Comparison of ENCODE assay signal across 18 cellular contexts in the genomic region with DNA sequence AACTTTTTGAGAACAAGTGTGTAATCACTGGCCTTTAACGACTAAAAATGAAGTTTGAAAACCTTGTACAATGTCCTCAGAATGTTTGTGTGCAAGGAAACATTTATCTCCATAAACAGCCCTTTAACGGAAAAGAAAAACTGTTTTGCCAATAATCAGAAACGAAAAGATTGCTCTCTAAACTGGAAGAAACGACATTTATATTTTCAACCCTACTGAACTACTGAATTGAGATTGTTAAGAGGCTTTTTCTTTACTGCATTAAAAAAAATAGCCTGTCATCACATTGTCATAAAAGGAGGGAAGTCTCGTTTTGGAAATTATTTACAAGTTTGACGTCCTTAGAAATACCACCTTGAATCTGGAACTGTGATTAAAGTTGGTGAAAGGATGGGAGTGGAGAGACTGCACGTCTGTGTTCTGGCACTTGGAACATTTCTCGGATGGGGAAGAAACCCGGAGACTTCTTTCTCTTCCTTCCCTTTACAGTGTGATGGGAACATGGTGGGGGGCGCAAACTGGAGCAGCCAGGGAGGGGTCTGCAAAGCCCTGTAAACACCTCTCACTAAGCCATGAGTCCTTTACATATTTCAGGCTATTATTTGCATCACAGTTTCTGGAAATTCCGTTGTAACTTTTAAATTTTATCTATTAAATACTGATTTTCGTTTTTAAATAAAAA.
A peak's percentile ranks its signal among the peaks of the same experiment; 100 is the strongest.
DNase-seq lines count a peak whose midpoint lies in the region; ATAC-seq, FAIRE-seq and TF ChIP-seq lines count a peak whose summit lies in the region.
"Had no signal": no experiment of that assay in that cellular context is flagged by ENCODE, and none has a peak within 500 bp of the region (broad histone marks: within the 10 kb centered on the region; RNA-seq: fewer than 3 reads in every experiment).

No MANE protein-coding gene starts in this region.

- TF ChIP-seq RAD21 in A549 (conservative IDR thresholded peaks at IDR 0.05 in 1 of 2, IDR thresholded peaks at IDR 0.05 in 1 of 2) = no peak
- no peak for TF ChIP-seq RAD21 in HCT116 (IDR thresholded peaks at IDR 0.05; ENCODE audit: low read depth)

- CTCF ChIA-PET in A549 (lab: Yijun Ruan, JAX) (no interaction called here), HCT116 (lab: Charles Lee) (no interaction called here)

- H3K27ac ChIP-seq in A549 (no peak overlapping the region), HCT116 (ENCODE audit: low read depth, low read length) (no peak overlapping the region), heart right ventricle (no peak overlapping the region)

- peaks cover 2% of the 10 kb centered on the region for H3K4me1 Mint-ChIP-seq in CD14-positive monocyte

- H3K4me2 ChIP-seq in A549 (no peak overlapping the region), HCT116 (ENCODE audit: low read length) (no peak overlapping the region)

- H3K27me3 ChIP-seq in HCT116 (ENCODE audit: insufficient read depth, low read length) (peaks cover 64% of the 10 kb centered on the region), heart right ventricle (peaks cover 4 to 100% (median 96%) of the 10 kb centered on the region in 7 donors)

- 8% methylated on average over 12 of the region's 12 CpGs for WGBS in A549 (ENCODE audit: missing lambda C conversion rate)
- WGBS in heart right ventricle, 2 donors = 11 to 13% methylated on average over 12 of the region's 12 CpGs

- no peaks in the 10 kb centered on the region for H3K4me1 ChIP-seq in A549
- no peaks in the 10 kb centered on the region for H3K4me1 ChIP-seq in HCT116 (ENCODE audit: control insufficient read depth in 1 of 2, insufficient read depth in 2 of 2, low read length in 2 of 2)
- peaks cover 0 to 5% (median 4%) of the 10 kb centered on the region in 9 donors for H3K4me1 ChIP-seq in heart right ventricle
- H3K4me1 ChIP-seq: Caco-2 had no signal

- H3K27me3 Mint-ChIP-seq in CD14-positive monocyte (ENCODE audit: low read depth in 3 of 3) = peaks cover 68 to 77% (median 69%) of the 10 kb centered on the region in 3 donors

- H2AFZ ChIP-seq in HCT116 (ENCODE audit: low read depth, low read length, poor library complexity, severe bottlenecking) = no peak overlapping the region

- H3K4me3 ChIP-seq in A549 (no peak overlapping the region), HCT116 (replicated peaks in 1 of 2; ENCODE audit: low read depth in 1 of 2, low read length in 2 of 2) (no peak overlapping the region), astrocyte of the spinal cord (ENCODE audit: low read depth, low read length) (no peak overlapping the region), heart right ventricle (no peak overlapping the region)

- H3K4me3 Mint-ChIP-seq in CD14-positive monocyte = peak overlapping the region in 1 of 2 donors; percentile 43
- H3K4me3 Mint-ChIP-seq: B cell; CD4-positive, alpha-beta memory T cell had no signal

- TF ChIP-seq CTCF in A549 (IDR thresholded peaks at IDR 0.05) = no peak
- TF ChIP-seq CTCF in HCT116 (IDR thresholded peaks at IDR 0.05 in 2 of 3, conservative IDR thresholded peaks at IDR 0.05 in 1 of 3; ENCODE audit: borderline replicate concordance in 1 of 3, insufficient read depth in 1 of 3, low read depth in 2 of 3, low read length in 2 of 3) = no peak
- no peak for TF ChIP-seq CTCF in astrocyte of the spinal cord (IDR thresholded peaks at IDR 0.05; ENCODE audit: low read depth, low read length)
- TF ChIP-seq CTCF in heart right ventricle (IDR thresholded peaks at IDR 0.05) = no peak
- no peak for TF ChIP-seq CTCF in CD14-positive monocyte (IDR thresholded peaks at IDR 0.05)

- H3K36me3 Mint-ChIP-seq in CD14-positive monocyte = peaks cover 0 to 1% of the 10 kb centered on the region in 2 donors
- H3K36me3 Mint-ChIP-seq: CD4-positive, alpha-beta memory T cell had no signal

- H3K9me3 Mint-ChIP-seq in CD14-positive monocyte = peaks cover 0 to 14% (median 7%) of the 10 kb centered on the region in 7 donors

- H3K79me2 ChIP-seq in HCT116 (ENCODE audit: insufficient read depth, low read length) = no peaks in the 10 kb centered on the region

- H3K27ac Mint-ChIP-seq in CD14-positive monocyte = no peak overlapping the region
- H3K27ac Mint-ChIP-seq: B cell; CD4-positive, alpha-beta memory T cell had no signal

- no peaks in the 10 kb centered on the region for H3K9me3 ChIP-seq in A549
- H3K9me3 ChIP-seq in HCT116 (ENCODE audit: control insufficient read depth in 1 of 2, insufficient read depth in 1 of 2, low read depth in 1 of 2, low read length in 2 of 2) = no peaks in the 10 kb centered on the region
- H3K9me3 ChIP-seq in heart right ventricle = no peaks in the 10 kb centered on the region
- H3K9me3 ChIP-seq: Caco-2 had no signal

- DNase-seq in A549 (ENCODE audit: low read depth in 1 of 2, low spot score in 1 of 2) = no peak
- no peak for DNase-seq in HCT116 (ENCODE audit: low read depth, low spot score)
- DNase-seq in astrocyte of the spinal cord (ENCODE audit: low read depth, low spot score) = peak; percentile 3
- DNase-seq in left kidney (ENCODE audit: low read depth, low spot score) = peak; percentile 8
- DNase-seq in ureter (ENCODE audit: low spot score) = no peak
- DNase-seq in heart right ventricle = no peak
- no peak for DNase-seq in Ammon's horn (ENCODE audit: low spot score)
- DNase-seq in CD14-positive monocyte (ENCODE audit: low spot score) = no peak
- DNase-seq: 8988T; ACHN; C1 segment of cervical spinal cord; Caco-2; CD4-positive, alpha-beta memory T cell; HCEC 1CT had no signal

- in situ Hi-C loops in astrocyte of the spinal cord (cut with HindIII; ENCODE audit: low sequenced_read_pairs) = no loop called here

- H3K36me3 ChIP-seq in HCT116 (ENCODE audit: control insufficient read depth in 1 of 2, insufficient read depth in 2 of 2, low read length in 2 of 2) = no peaks in the 10 kb centered on the region
- H3K36me3 ChIP-seq in heart right ventricle = no peaks in the 10 kb centered on the region

- H4K20me1 ChIP-seq in HCT116 (ENCODE audit: insufficient read depth) = no peaks in the 10 kb centered on the region

- POLR2A ChIA-PET in A549 (lab: Yijun Ruan, JAX) (no interaction called here), HCT116 (lab: Charles Lee) (no interaction called here)

- H3K9me2 ChIP-seq in HCT116 (ENCODE audit: insufficient read depth) = no peaks in the 10 kb centered on the region

- no peak for TF ChIP-seq POLR2A in A549 (IDR thresholded peaks at IDR 0.05; ENCODE audit: low read length)
- no peak for TF ChIP-seq POLR2A in HCT116 (IDR thresholded peaks at IDR 0.05; ENCODE audit: borderline replicate concordance, extremely low read depth, insufficient read depth, insufficient read length)

- TF ChIP-seq EP300 in A549 (IDR thresholded peaks at IDR 0.05) = no peak

- no peak overlapping the region for H3K9ac ChIP-seq in HCT116 (ENCODE audit: low read length)

- FAIRE-seq in A549 (lab: Jason Lieb, UNC) = no peak
- FAIRE-seq: H1, HepG2, HTR-8/SVneo had no signal

- ATAC-seq in A549 (no peak), HCT116 (no peak), heart right ventricle (no peak)
- ATAC-seq: HepG2 had no signal

- intact Hi-C loops in HCT116 (cut with micrococcal nuclease) = no loop called here
- intact Hi-C loops in heart right ventricle (cut with DNase I) = no loop called here
- intact Hi-C loops in CD14-positive monocyte (cut with micrococcal nuclease) = no loop called here

- RAD21 ChIA-PET in HCT116 (lab: Charles Lee; ENCODE audit: low non-redundant PET in 1 of 2, low total read pairs in 2 of 2, uncharacterized antibody in 2 of 2, unreplicated experiment in 2 of 2) = no interaction called here

- no TSS peak for BruUV-seq in HCT116 (replicated peaks; lab: Mats Ljungman, UMichigan)

TF ChIP-seq in A549, 52 proteins besides CTCF, POLR2A, EP300 and RAD21:
- TF ChIP-seq RARB (CRISPR knock-in tag; IDR thresholded peaks at IDR 0.05) (no peak), CBX8 (IDR thresholded peaks at IDR 0.05) (peak; percentile 92), ZFP36 (IDR thresholded peaks at IDR 0.05; ENCODE audit: borderline replicate concordance, partially characterized antibody) (peak; percentile 23), RNF2 (IDR thresholded peaks at IDR 0.05; ENCODE audit: borderline replicate concordance, low read depth) (peak; percentile 43; the same call in 1 of the 2 replicates)
- TF ChIP-seq, protein P1, sequence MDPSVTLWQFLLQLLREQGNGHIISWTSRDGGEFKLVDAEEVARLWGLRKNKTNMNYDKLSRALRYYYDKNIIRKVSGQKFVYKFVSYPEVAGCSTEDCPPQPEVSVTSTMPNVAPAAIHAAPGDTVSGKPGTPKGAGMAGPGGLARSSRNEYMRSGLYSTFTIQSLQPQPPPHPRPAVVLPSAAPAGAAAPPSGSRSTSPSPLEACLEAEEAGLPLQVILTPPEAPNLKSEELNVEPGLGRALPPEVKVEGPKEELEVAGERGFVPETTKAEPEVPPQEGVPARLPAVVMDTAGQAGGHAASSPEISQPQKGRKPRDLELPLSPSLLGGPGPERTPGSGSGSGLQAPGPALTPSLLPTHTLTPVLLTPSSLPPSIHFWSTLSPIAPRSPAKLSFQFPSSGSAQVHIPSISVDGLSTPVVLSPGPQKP (IDR thresholded peaks at IDR 0.05; ENCODE audit: low read depth, low read length) = no peak

TF ChIP-seq in HCT116, 20 proteins besides CTCF, POLR2A, EP300 and RAD21 (continues in another document):
- TF ChIP-seq EZH2phosphoT487 (IDR thresholded peaks at IDR 0.05; ENCODE audit: borderline replicate concordance) = peak; percentile 97; the same call in 1 of the 2 replicates
- TF ChIP-seq ATF3 (IDR thresholded peaks at IDR 0.05) = no peak
- TF ChIP-seq, protein P2, sequence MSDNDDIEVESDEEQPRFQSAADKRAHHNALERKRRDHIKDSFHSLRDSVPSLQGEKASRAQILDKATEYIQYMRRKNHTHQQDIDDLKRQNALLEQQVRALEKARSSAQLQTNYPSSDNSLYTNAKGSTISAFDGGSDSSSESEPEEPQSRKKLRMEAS (IDR thresholded peaks at IDR 0.05) = no peak
- no peak for TF ChIP-seq FOSL1 (IDR thresholded peaks at IDR 0.05; ENCODE audit: low read depth)
- no peak for TF ChIP-seq ZBTB33 (IDR thresholded peaks at IDR 0.05; ENCODE audit: extremely low read depth, insufficient replicate concordance, low read length)

Comparison
In these comparisons a context has a peak if more than half of its experiments do, and no peak if none do; other contexts are left out.
1. DNase-seq: peak in astrocyte of the spinal cord (single experiment) and left kidney (single experiment); none in A549 (0 of 2), HCT116 (single experiment), ureter (single experiment), heart right ventricle (0 of 2), Ammon's horn (single experiment) and CD14-positive monocyte (single experiment).